Comparison of ENCODE assay signal across 15 cellular contexts in genomic region chr7:142857625-142858024, GRCh38. TPM values are rescaled to one million over a fixed set of nuclear protein-coding genes. Genes with fewer than 3 reads are reported as not detected.
DNase-seq lines count a peak whose midpoint lies in the region; ATAC-seq, FAIRE-seq and TF ChIP-seq lines count a peak whose summit lies in the region.
"Had no signal": no experiment of that assay in that cellular context is flagged by ENCODE, and none has a peak within 500 bp of the region (broad histone marks: within the 10 kb centered on the region; RNA-seq: fewer than 3 reads in every experiment).

No MANE protein-coding gene starts in this region.

- TF ChIP-seq CTCF in DND-41 (IDR thresholded peaks at IDR 0.05; ENCODE audit: borderline replicate concordance, extremely low read depth, low read length, poor library complexity, severe bottlenecking): no peak
- no peak for TF ChIP-seq CTCF in K562 (IDR thresholded peaks at IDR 0.05 in 2 of 3, conservative IDR thresholded peaks at IDR 0.05 in 1 of 3; ENCODE audit: insufficient read depth in 2 of 3, low read depth in 1 of 3, low read length in 3 of 3)

- POLR2A ChIA-PET in K562 (lab: Yijun Ruan, JAX): no interaction called here

- no peaks in the 10 kb centered on the region for H3K9me3 Mint-ChIP-seq in CD4-positive, CD25-positive, alpha-beta regulatory T cell
- no peaks in the 10 kb centered on the region for H3K9me3 Mint-ChIP-seq in stimulated activated effector memory CD8-positive, alpha-beta T cell treated with anti-CD3 and anti-CD28 coated beads, Interleukin-12 subunit alpha, Interleukin-12 subunit beta, amount 100 ng/mL, for 72 hours

- FAIRE-seq in K562 (lab: Jason Lieb, UNC): no peak
- FAIRE-seq: G401.6, H1 had no signal

- no peak for TF ChIP-seq EP300 in K562 (IDR thresholded peaks at IDR 0.05; ENCODE audit: low read length)

- H3K4me1 ChIP-seq in CD4-positive, CD25-positive, alpha-beta regulatory T cell (ENCODE audit: control insufficient read depth, insufficient read depth, low read length, poor library complexity, severe bottlenecking): peaks cover 15% of the 10 kb centered on the region
- H3K4me1 ChIP-seq in DND-41 (ENCODE audit: insufficient read depth, low read length) (peaks cover 48% of the 10 kb centered on the region), K562 (replicated peaks in 1 of 2; ENCODE audit: control insufficient read depth in 2 of 2, insufficient read depth in 2 of 2, low read length in 2 of 2) (peaks cover 12 to 16% of the 10 kb centered on the region in 2 experiments; a peak in 4 of 5 replicates), skeletal muscle satellite cell (ENCODE audit: control insufficient read depth, insufficient read depth, low read length) (peaks cover 11% of the 10 kb centered on the region)

- H3K27me3 ChIP-seq in CD4-positive, CD25-positive, alpha-beta regulatory T cell (ENCODE audit: control insufficient read depth, insufficient read depth, low read length): no peaks in the 10 kb centered on the region
- H3K27me3 ChIP-seq in DND-41 (ENCODE audit: insufficient read depth, low read length, poor library complexity): no peaks in the 10 kb centered on the region
- peaks cover 7 to 34% of the 10 kb centered on the region in 2 experiments; a peak in 4 of 5 replicates for H3K27me3 ChIP-seq in K562 (ENCODE audit: control insufficient read depth in 2 of 2, insufficient read depth in 2 of 2, low read length in 2 of 2)
- no peaks in the 10 kb centered on the region for H3K27me3 ChIP-seq in skeletal muscle satellite cell (ENCODE audit: control insufficient read depth, insufficient read depth, low read length)
- H3K27me3 ChIP-seq: BLaER1 treated with 17β-estradiol and CSF1 and Interleukin-3, amounts not matched to agents 10 nM and 100 nM had no signal

- H3K4me1 Mint-ChIP-seq in CD4-positive, CD25-positive, alpha-beta regulatory T cell: peaks cover 9 to 35% (median 16%) of the 10 kb centered on the region in 4 donors
- H3K4me1 Mint-ChIP-seq in stimulated activated effector memory CD8-positive, alpha-beta T cell treated with anti-CD3 and anti-CD28 coated beads, Interleukin-12 subunit alpha, Interleukin-12 subunit beta, amount 100 ng/mL, for 72 hours: peaks cover 25% of the 10 kb centered on the region

- no peak overlapping the region for H3K4me3 ChIP-seq in CD4-positive, CD25-positive, alpha-beta regulatory T cell (ENCODE audit: low read depth, low read length)
- H3K4me3 ChIP-seq in DND-41 (ENCODE audit: low read depth in 1 of 2, low read length in 2 of 2) (peak overlapping the region in 1 of 2 experiments; percentile 81; a peak in 2 of 4 replicates), K562 (no peak overlapping the region), skeletal muscle satellite cell (ENCODE audit: low read length) (no peak overlapping the region)
- H3K4me3 ChIP-seq: BLaER1 treated with 17β-estradiol and CSF1 and Interleukin-3, amounts not matched to agents 10 nM and 100 nM had no signal

- peaks cover 5% of the 10 kb centered on the region for H3K27me3 Mint-ChIP-seq in CD4-positive, CD25-positive, alpha-beta regulatory T cell

- ATAC-seq in CD4-positive, CD25-positive, alpha-beta regulatory T cell (ENCODE audit: low read depth in 2 of 2): no peak
- ATAC-seq in DND-41 (ENCODE audit: insufficient read depth, low read depth) (no peak), K562 (no peak)
- no peak for ATAC-seq in stimulated activated effector memory CD8-positive, alpha-beta T cell treated with anti-CD3 and anti-CD28 coated beads, Interleukin-12 subunit alpha, Interleukin-12 subunit beta, amount 100 ng/mL, for 72 hours
- no peak for ATAC-seq in activated CD4-positive, CD25-positive, alpha-beta regulatory T cell treated with anti-CD3 and anti-CD28 coated beads, Interleukin-2, amount 50 U/mL, for 24 hours

- DNase-seq in CD4-positive, CD25-positive, alpha-beta regulatory T cell: no peak
- no peak for DNase-seq in DND-41
- no peak for DNase-seq in K562 (ENCODE audit: extremely low read depth in 1 of 4, low spot score in 3 of 4)
- DNase-seq in DMS114 treated with DMSO at 0.1 percent for 48 hours (lab: John Stamatoyannopoulos, UW; ENCODE audit: unreplicated experiment): no peak
- DNase-seq in stimulated activated effector memory CD8-positive, alpha-beta T cell treated with anti-CD3 and anti-CD28 coated beads, Interleukin-12 subunit alpha, Interleukin-12 subunit beta, amount 100 ng/mL, for 72 hours (ENCODE audit: low spot score in 2 of 2): no peak
- DNase-seq: NCI-H1105 treated with DMSO at 0.1 percent for 48 hours; NCI-H1694; NK-92 treated with Interleukin-12 subunit alpha and Interleukin-12 subunit beta, amount 100 ng/mL, for 24 hours; SHP77 treated with DMSO at 0.1 percent for 48 hours had no signal

- peak overlapping the region in 3 of 4 donors; percentile 85 to 86 (median 86) for H3K4me3 Mint-ChIP-seq in CD4-positive, CD25-positive, alpha-beta regulatory T cell
- H3K4me3 Mint-ChIP-seq in stimulated activated effector memory CD8-positive, alpha-beta T cell treated with anti-CD3 and anti-CD28 coated beads, Interleukin-12 subunit alpha, Interleukin-12 subunit beta, amount 100 ng/mL, for 72 hours: no peak overlapping the region

- H4K20me1 ChIP-seq in DND-41 (ENCODE audit: insufficient read depth, low read length) (peaks cover 27% of the 10 kb centered on the region), K562 (replicated peaks; ENCODE audit: control insufficient read depth, insufficient read depth, low read length) (no peaks in the 10 kb centered on the region; the same call in 1 of the 2 replicates)
- H4K20me1 ChIP-seq: BLaER1 treated with 17β-estradiol and CSF1 and Interleukin-3, amounts not matched to agents 10 nM and 100 nM had no signal

- H3K79me2 ChIP-seq in DND-41 (ENCODE audit: insufficient read depth, low read length) (peaks cover 69% of the 10 kb centered on the region), K562 (ENCODE audit: control insufficient read depth, insufficient read depth, low read length) (no peaks in the 10 kb centered on the region)

- H3K27ac ChIP-seq in CD4-positive, CD25-positive, alpha-beta regulatory T cell (ENCODE audit: insufficient read depth, low read length, poor library complexity, severe bottlenecking): no peak overlapping the region
- H3K27ac ChIP-seq in DND-41 (ENCODE audit: low read length) (peak overlapping the region; percentile 85), K562 (ENCODE audit: extremely low read depth, low read depth, low read length) (no peak overlapping the region)
- H3K27ac ChIP-seq: BLaER1 treated with 17β-estradiol and CSF1 and Interleukin-3, amounts not matched to agents 10 nM and 100 nM had no signal

- no peaks in the 10 kb centered on the region for H3K9me3 ChIP-seq in CD4-positive, CD25-positive, alpha-beta regulatory T cell (ENCODE audit: control insufficient read depth in 2 of 2, low read length in 2 of 2)
- H3K9me3 ChIP-seq in DND-41 (ENCODE audit: insufficient read depth, low read length, severe bottlenecking): no peaks in the 10 kb centered on the region
- no peaks in the 10 kb centered on the region for H3K9me3 ChIP-seq in K562 (replicated peaks; ENCODE audit: control insufficient read depth, insufficient read depth, low read depth, low read length)
- no peaks in the 10 kb centered on the region for H3K9me3 ChIP-seq in skeletal muscle satellite cell (replicated peaks; ENCODE audit: low read length)
- H3K9me3 ChIP-seq: BLaER1 treated with 17β-estradiol and CSF1 and Interleukin-3, amounts not matched to agents 10 nM and 100 nM had no signal

- peak overlapping the region; percentile 78 for H3K9ac ChIP-seq in DND-41 (ENCODE audit: low read depth, low read length)
- H3K9ac ChIP-seq in K562 (ENCODE audit: insufficient read depth in 1 of 2, low read depth in 2 of 2, low read length in 2 of 2): no peak overlapping the region
- no peak overlapping the region for H3K9ac ChIP-seq in skeletal muscle satellite cell (ENCODE audit: low read depth, low read length)
- H3K9ac ChIP-seq: BLaER1 treated with 17β-estradiol and CSF1 and Interleukin-3, amounts not matched to agents 10 nM and 100 nM had no signal

- CTCF ChIA-PET in K562 (lab: Yijun Ruan, JAX; ENCODE audit: low intra/inter-chr PET ratio): no interaction called here

- intact Hi-C loops in K562 (cut with micrococcal nuclease): no loop called here

- BruUV-seq in K562 (replicated peaks; lab: Mats Ljungman, UMichigan): no TSS peak

- 18% methylated on average over 5 of the region's 5 CpGs for WGBS in K562 (ENCODE audit: insufficient coverage, low coverage, missing lambda C conversion rate)

- peaks cover 5% of the 10 kb centered on the region for H3K36me3 Mint-ChIP-seq in CD4-positive, CD25-positive, alpha-beta regulatory T cell
- H3K36me3 Mint-ChIP-seq in stimulated activated effector memory CD8-positive, alpha-beta T cell treated with anti-CD3 and anti-CD28 coated beads, Interleukin-12 subunit alpha, Interleukin-12 subunit beta, amount 100 ng/mL, for 72 hours: peaks cover 5% of the 10 kb centered on the region

- no peaks in the 10 kb centered on the region for H3K9me1 ChIP-seq in K562 (ENCODE audit: control insufficient read depth, insufficient read depth, low read length)

- peak overlapping the region in 1 of 3 donors; percentile 83 for H3K27ac Mint-ChIP-seq in CD4-positive, CD25-positive, alpha-beta regulatory T cell
- no peak overlapping the region for H3K27ac Mint-ChIP-seq in stimulated activated effector memory CD8-positive, alpha-beta T cell treated with anti-CD3 and anti-CD28 coated beads, Interleukin-12 subunit alpha, Interleukin-12 subunit beta, amount 100 ng/mL, for 72 hours

- TF ChIP-seq POLR2A in K562 (conservative IDR thresholded peaks at IDR 0.05): no peak

- H3K36me3 ChIP-seq in CD4-positive, CD25-positive, alpha-beta regulatory T cell (ENCODE audit: control insufficient read depth, insufficient read depth, low read length): no peaks in the 10 kb centered on the region
- H3K36me3 ChIP-seq in DND-41 (ENCODE audit: insufficient read depth, low read length) (peaks cover 61% of the 10 kb centered on the region), K562 (ENCODE audit: control insufficient read depth, insufficient read depth, low read length) (no peaks in the 10 kb centered on the region), skeletal muscle satellite cell (ENCODE audit: insufficient read depth, low read length) (peaks cover 5% of the 10 kb centered on the region)

- in situ Hi-C loops in K562 (cut with MboI): loop anchor here (5.0 kb wide), 1 partner anchor 365 kb away; the partner anchor contains the start of gene TAS2R40

- H3K4me2 ChIP-seq in DND-41 (ENCODE audit: insufficient read depth, low read length) (peak overlapping the region; percentile 94), K562 (ENCODE audit: insufficient read depth, low read length) (peak overlapping the region; percentile 8; the same call in 1 of the 2 replicates), skeletal muscle satellite cell (ENCODE audit: low read length) (peak overlapping the region; percentile 4)

- H2AFZ ChIP-seq in DND-41 (ENCODE audit: low read depth, low read length): no peak overlapping the region
- no peak overlapping the region for H2AFZ ChIP-seq in K562 (ENCODE audit: low read depth, low read length)

- no peak for TF ChIP-seq RAD21 in K562 (CRISPR knock-in tag; conservative IDR thresholded peaks at IDR 0.05 in 1 of 2, IDR thresholded peaks at IDR 0.05 in 1 of 2)

RNA-seq across cellular contexts. Expression of gene EPHB6, which starts 2.7 kb away (rescaled TPM):
- 58.0 TPM for total RNA-seq in CD4-positive, CD25-positive, alpha-beta regulatory T cell
- polyA plus RNA-seq in CD4-positive, CD25-positive, alpha-beta regulatory T cell: 10 to 100 TPM; 22.4 to 30.4 (median 28.6) TPM
- total RNA-seq in K562 (2011; cell fraction: chromatin; rRNA removed; ENCODE audit: low replicate concordance): 81.3 and 499 TPM in 2 replicates
- 147 and 442 TPM in 2 replicates for total RNA-seq in K562 (2011; cell fraction: nucleolus; rRNA removed)
- 112 and 171 TPM in 2 replicates for total RNA-seq in K562 (2011; cell fraction: nucleoplasm; rRNA removed)
- 10.4 and 11.3 TPM in 2 replicates for total RNA-seq in K562 (2014; rRNA removed)
- total RNA-seq in K562 (2014; rRNA removed; fragmentation: Illumina TruSeq; extraction: Trizol): 4.1 and 4.3 TPM in 2 replicates
- 1.5 and 2.1 TPM in 2 replicates for total RNA-seq in K562 (2015; rRNA removed; fragmentation: Illumina TruSeq; extraction: Trizol)
- 13.2 and 19.1 TPM in 2 replicates for total RNA-seq in K562 (2021)
- 108 and 123 TPM in 2 replicates for polyA plus RNA-seq in K562 (2011; rRNA removed)
- 99.6 and 191 TPM in 2 replicates for polyA plus RNA-seq in K562 (2011; cell fraction: cytosol; rRNA removed)
- 516 and 1,081 TPM in 2 replicates for polyA plus RNA-seq in K562 (2011; cell fraction: nucleus; rRNA removed)
- polyA plus RNA-seq in K562 (2012): 8.8 and 13.0 TPM in 2 replicates
- 7.6 and 10.7 TPM in 2 replicates for polyA plus RNA-seq in K562 (2014; fragmentation: Illumina TruSeq; extraction: Trizol)
- polyA plus RNA-seq in K562 (2014; fragmentation: Nextera tagmentation; extraction: Ambion mirVana): 1 to 10 TPM; 1.4 to 2.5 TPM
- polyA plus RNA-seq in K562 (2014; rRNA removed): 12.0 and 16.3 TPM in 2 replicates
- 56.3 and 87.3 TPM in 2 replicates for polyA minus RNA-seq in K562 (2011; rRNA and poly(A)+ RNA removed)
- polyA minus RNA-seq in K562 (2011; cell fraction: cytosol; rRNA and poly(A)+ RNA removed): 119 and 124 TPM in 2 replicates
- 75.4 and 113 TPM in 2 replicates for polyA minus RNA-seq in K562 (2011; cell fraction: nucleus; rRNA and poly(A)+ RNA removed)
- 0.51 and 7.4 TPM in 2 replicates for total RNA-seq in skeletal muscle satellite cell (2012; rRNA removed)
- total RNA-seq: NCI-H460 had no signal

RNA-seq across cellular contexts. Expression of gene TRPV6, which starts 27.9 kb away (rescaled TPM):
- not detected for total RNA-seq in CD4-positive, CD25-positive, alpha-beta regulatory T cell
- under 1 TPM in 2 of 4 donors, not detected in 2; 0.17 to 0.30 TPM for polyA plus RNA-seq in CD4-positive, CD25-positive, alpha-beta regulatory T cell
- total RNA-seq in K562 (2011; cell fraction: chromatin; rRNA removed; ENCODE audit: low replicate concordance): 2.1 and 5.6 TPM in 2 replicates
- total RNA-seq in K562 (2011; cell fraction: nucleolus; rRNA removed): 3.2 and 3.3 TPM in 2 replicates
- 2.2 and 2.7 TPM in 2 replicates for total RNA-seq in K562 (2011; cell fraction: nucleoplasm; rRNA removed)
- total RNA-seq in K562 (2014; rRNA removed) (0.04 and 0.36 TPM in 2 replicates), K562 (2014; rRNA removed; fragmentation: Illumina TruSeq; extraction: Trizol) (0.11 and 0.51 TPM in 2 replicates), K562 (2015; rRNA removed; fragmentation: Illumina TruSeq; extraction: Trizol) (0.04 and 0.11 TPM in 2 replicates), K562 (2021) (0.18 and 0.81 TPM in 2 replicates)
- polyA plus RNA-seq in K562 (2011; rRNA removed) (0.08 and 0.37 TPM in 2 replicates), K562 (2014; fragmentation: Illumina TruSeq; extraction: Trizol) (0.25 and 0.26 TPM in 2 replicates), K562 (2014; fragmentation: Nextera tagmentation; extraction: Ambion mirVana) (under 1 TPM; 0.04 to 0.06 TPM), K562 (2014; rRNA removed) (0.22 and 0.32 TPM in 2 replicates)
- polyA plus RNA-seq in K562 (2011; cell fraction: cytosol; rRNA removed): 0.19 and 0.33 TPM in 2 replicates
- polyA plus RNA-seq in K562 (2011; cell fraction: nucleus; rRNA removed): 3.7 and 4.0 TPM in 2 replicates
- 0.59 and 13.5 TPM in 2 replicates for polyA plus RNA-seq in K562 (2012)
- 0.36 and 0.46 TPM in 2 replicates for polyA minus RNA-seq in K562 (2011; rRNA and poly(A)+ RNA removed)
- not detected in 2 replicates for polyA minus RNA-seq in K562 (2011; cell fraction: cytosol; rRNA and poly(A)+ RNA removed)
- 0.89 and 0.94 TPM in 2 replicates for polyA minus RNA-seq in K562 (2011; cell fraction: nucleus; rRNA and poly(A)+ RNA removed)
- total RNA-seq in skeletal muscle satellite cell (2012; rRNA removed): under 0.01 TPM in 1 of 2 replicates, not detected in the other
- total RNA-seq: NCI-H460 had no signal

Comparison
In these comparisons a context has a peak if more than half of its experiments do, and no peak if none do; other contexts are left out.
1. H3K4me2 ChIP-seq: peak in every context shown above with its lines; median percentile 94 in DND-41; 8 in K562; 4 in skeletal muscle satellite cell.